25 cellular contexts compared by ENCODE assay signal in the genomic region with DNA sequence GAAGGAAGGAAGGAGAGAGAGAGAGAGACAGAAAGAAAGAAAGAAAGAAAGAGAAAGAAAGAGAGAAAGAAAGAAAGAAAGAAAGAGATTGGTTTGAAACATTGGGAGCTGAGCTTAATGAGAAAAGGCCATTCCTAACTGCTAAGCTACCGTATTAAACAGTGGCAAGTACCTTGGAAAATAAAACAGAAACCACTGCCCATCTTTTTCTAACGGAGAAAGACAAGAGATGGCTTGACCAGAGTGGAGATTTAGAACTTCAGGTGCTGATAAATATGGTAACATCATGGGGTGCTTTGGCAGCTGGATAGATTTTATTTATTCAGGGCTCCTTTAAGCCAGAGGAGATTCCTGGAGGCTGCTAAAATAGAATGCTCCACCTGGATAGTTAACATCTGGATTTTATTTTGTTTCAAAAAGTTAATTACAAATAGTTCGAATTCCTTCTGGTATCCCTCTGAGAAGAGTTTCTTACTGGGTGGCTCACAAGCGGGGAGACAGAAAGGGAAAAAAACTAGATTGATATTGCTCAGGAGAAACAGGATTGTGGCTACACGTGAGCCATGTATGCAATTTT. TPM values are rescaled to one million over a fixed set of nuclear protein-coding genes. Genes with fewer than 3 reads are reported as not detected.
"Had no signal": no experiment of that assay in that cellular context is flagged by ENCODE, and none has a peak within 500 bp of the region (broad histone marks: within the 10 kb centered on the region; RNA-seq: fewer than 3 reads in every experiment).

No MANE protein-coding gene starts in this region.

- H3K9me3 ChIP-seq: body of pancreas, left lung, neutrophil, ovary, right lobe of liver, testis, upper lobe of right lung had no signal

- H3K4me1 Mint-ChIP-seq: immature natural killer cell; stimulated activated memory B cell treated with anti-CD40 and anti-IgM and Interleukin-4, amounts not matched to agents 10 μg/mL and 1 μg/mL and 100 μg/mL, for 72 hours; T-helper 17 cell had no signal

- H3K36me3 Mint-ChIP-seq: activated CD4-positive, alpha-beta memory T cell treated with anti-CD3 and anti-CD28 coated beads for 36 hours; immature natural killer cell; natural killer cell treated with Interleukin-12 subunit alpha and Interleukin-12 subunit beta and Interleukin-15 and Interleukin-18, amount 100 ng/mL, for 72 hours; stimulated activated memory B cell treated with anti-CD40 and anti-IgM and Interleukin-4, amounts not matched to agents 10 μg/mL and 1 μg/mL and 100 μg/mL, for 72 hours had no signal

- H3K4me2 ChIP-seq: hepatocyte had no signal

- H3K36me3 ChIP-seq: cardiac muscle cell, left lung, neutrophil, ovary, right lobe of liver had no signal

- H3K27me3 ChIP-seq: body of pancreas, cardiac muscle cell, foreskin keratinocyte, hepatocyte, left lung, neutrophil, ovary, right lobe of liver, testis, upper lobe of right lung had no signal

- H3K9me3 Mint-ChIP-seq: activated CD4-positive, alpha-beta memory T cell treated with anti-CD3 and anti-CD28 coated beads for 36 hours; activated naive CD4-positive, alpha-beta T cell treated with anti-CD3 and anti-CD28 coated beads for 36 hours; immature natural killer cell; natural killer cell treated with Interleukin-12 subunit alpha and Interleukin-12 subunit beta and Interleukin-15 and Interleukin-18, amount 100 ng/mL, for 72 hours; stimulated activated memory B cell treated with anti-CD40 and anti-IgM and Interleukin-4, amounts not matched to agents 10 μg/mL and 1 μg/mL and 100 μg/mL, for 72 hours had no signal

- H2AFZ ChIP-seq: hepatocyte had no signal

- H3K4me3 ChIP-seq: body of pancreas, cardiac muscle cell, hepatocyte, left lung, ovary, right lobe of liver, skin epidermis, testis, upper lobe of right lung had no signal

- DNase-seq: activated CD4-positive, alpha-beta memory T cell treated with anti-CD3 and anti-CD28 coated beads for 36 hours; activated CD4-positive, alpha-beta T cell treated with anti-CD3 and anti-CD28 coated beads for 48 hours; activated effector memory CD4-positive, alpha-beta T cell treated with Interleukin-2 at 50 U/mL for 16 hours; activated naive CD4-positive, alpha-beta T cell treated with anti-CD3 and anti-CD28 coated beads for 36 hours; activated T-cell treated with anti-CD3 and anti-CD28 coated beads, Interleukin-2, amount 50 U/mL, for 48 hours; amygdala; body of pancreas; foreskin keratinocyte; immature natural killer cell; kidney glomerular epithelial cell; left lung; mammary epithelial cell; ovary; right lobe of liver; SW 1271; T-helper 17 cell; testis; upper lobe of right lung had no signal

- H3K27ac ChIP-seq: body of pancreas, cardiac muscle cell, epithelial cell of prostate, foreskin keratinocyte, hepatocyte, left lung, neutrophil, ovary, right lobe of liver, testis, upper lobe of right lung had no signal

- H3K4me3 Mint-ChIP-seq: activated CD4-positive, alpha-beta memory T cell treated with anti-CD3 and anti-CD28 coated beads for 36 hours; activated naive CD4-positive, alpha-beta T cell treated with anti-CD3 and anti-CD28 coated beads for 36 hours; immature natural killer cell; natural killer cell treated with Interleukin-12 subunit alpha and Interleukin-12 subunit beta and Interleukin-15 and Interleukin-18, amount 100 ng/mL, for 72 hours; stimulated activated memory B cell treated with anti-CD40 and anti-IgM and Interleukin-4, amounts not matched to agents 10 μg/mL and 1 μg/mL and 100 μg/mL, for 72 hours; T-helper 17 cell had no signal

- ATAC-seq: body of pancreas; foreskin keratinocyte; left lung; natural killer cell treated with Interleukin-12 subunit alpha and Interleukin-12 subunit beta and Interleukin-15 and Interleukin-18, amount 100 ng/mL, for 72 hours; right lobe of liver; stimulated activated memory B cell treated with anti-CD40 and anti-IgM and Interleukin-4, amounts not matched to agents 10 μg/mL and 1 μg/mL and 100 μg/mL, for 72 hours; T-helper 17 cell; upper lobe of right lung had no signal

- H3K27ac Mint-ChIP-seq: activated CD4-positive, alpha-beta memory T cell treated with anti-CD3 and anti-CD28 coated beads for 36 hours; activated naive CD4-positive, alpha-beta T cell treated with anti-CD3 and anti-CD28 coated beads for 36 hours; immature natural killer cell; natural killer cell treated with Interleukin-12 subunit alpha and Interleukin-12 subunit beta and Interleukin-15 and Interleukin-18, amount 100 ng/mL, for 72 hours; stimulated activated memory B cell treated with anti-CD40 and anti-IgM and Interleukin-4, amounts not matched to agents 10 μg/mL and 1 μg/mL and 100 μg/mL, for 72 hours; T-helper 17 cell had no signal

RNA-seq across cellular contexts. Expression of a gene that starts 12.9 kb away (rescaled TPM):
- total RNA-seq: activated CD4-positive, alpha-beta memory T cell treated with anti-CD3 and anti-CD28 coated beads for 36 hours; activated naive CD4-positive, alpha-beta T cell treated with anti-CD3 and anti-CD28 coated beads for 36 hours; natural killer cell treated with Interleukin-12 subunit alpha and Interleukin-12 subunit beta and Interleukin-15 and Interleukin-18, amount 100 ng/mL, for 72 hours had no signal
- polyA plus RNA-seq: immature natural killer cell had no signal
